Comparison of ENCODE assay signal across 8 cellular contexts in the genomic region with DNA sequence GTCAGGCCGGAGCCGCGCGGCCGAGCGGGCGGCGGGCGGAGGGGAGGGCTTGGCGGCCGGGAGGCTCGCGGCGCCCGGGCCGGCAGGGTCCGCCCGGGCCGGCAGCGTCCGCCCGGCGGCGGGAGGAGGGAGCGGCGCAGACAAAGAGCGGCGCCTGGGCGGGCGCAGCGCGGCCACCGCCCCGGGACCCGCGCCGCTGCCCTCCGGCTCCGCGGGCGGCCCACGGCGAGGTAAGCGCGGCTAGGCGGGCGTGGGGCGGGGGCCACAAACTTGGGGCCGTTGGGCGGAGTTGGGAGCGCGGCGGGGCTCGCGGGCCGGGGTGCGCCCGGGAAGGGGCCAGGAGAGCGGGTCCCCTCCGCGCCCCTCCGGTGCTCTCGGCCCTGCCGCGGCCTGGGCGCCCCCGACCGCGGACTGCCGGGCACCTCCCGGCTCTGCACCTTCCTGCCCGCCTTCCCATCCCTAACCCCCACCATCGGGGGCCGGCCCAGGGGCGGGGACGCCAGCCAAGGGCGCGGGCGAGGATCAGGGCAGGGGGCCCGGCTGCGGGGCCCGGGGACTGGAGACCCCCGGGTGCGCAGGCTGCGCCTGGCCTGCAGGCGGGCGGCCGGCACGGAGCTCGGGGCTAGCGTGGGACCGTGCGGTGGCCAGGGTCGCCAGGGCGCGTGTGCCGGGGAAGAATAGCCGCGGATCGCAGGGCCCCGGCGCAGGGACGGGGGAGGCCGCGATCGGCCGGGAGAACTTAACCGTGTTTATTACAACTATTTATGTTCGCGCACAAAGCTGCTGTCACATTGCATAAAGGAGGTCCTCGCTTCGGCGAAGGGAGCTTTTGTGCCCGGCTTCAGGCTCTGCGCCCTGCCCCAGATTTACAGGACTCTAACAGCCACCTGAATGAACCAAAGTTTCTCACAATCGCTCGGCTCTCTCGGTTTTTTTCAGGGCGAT. TPM values are rescaled to one million over a fixed set of nuclear protein-coding genes. Genes with fewer than 3 reads are reported as not detected.
DNase-seq lines count a peak whose midpoint lies in the region; ATAC-seq, FAIRE-seq and TF ChIP-seq lines count a peak whose summit lies in the region.

A gene (plus strand): TSS at position 4 of the 945 bp plus-strand sequence. CDS start 110,152 bp downstream, outside the sequence.

- DNase-seq in GM10266 (ENCODE audit: extremely low spot score) (peak; percentile 50), HTR-8/SVneo (ENCODE audit: insufficient read length, low spot score) (peak; percentile 24), cortex of kidney (lab: John Stamatoyannopoulos, UW) (no peak)
- no peak for DNase-seq in activated CD4-positive, alpha-beta memory T cell treated with anti-CD3 and anti-CD28 coated beads, Interleukin-2, amount 10 ng/mL, durations not matched to agents 7 days and 5 days

- H3K4me1 ChIP-seq in esophagus (ENCODE audit: control insufficient read depth in 2 of 2, insufficient read depth in 2 of 2, low read length in 1 of 2) (peaks cover 0 to 11% of the 10 kb centered on the region in 2 donors), muscle layer of colon (ENCODE audit: insufficient read depth, low read length) (peaks cover 31% of the 10 kb centered on the region)

- POLR2A ChIA-PET in activated CD4-positive, alpha-beta memory T cell treated with anti-CD3 and anti-CD28 coated beads, Interleukin-2, amount 10 ng/mL, durations not matched to agents 7 days and 5 days (lab: Charles Lee) = interaction anchor here (0.7 to 7.3 kb wide), 27 partner anchors 8 to 448 kb away, joined by 3 to 120 read pairs (median 7); no protein-coding TSS in a partner anchor

- no peaks in the 10 kb centered on the region for H3K27me3 Mint-ChIP-seq in activated CD4-positive, alpha-beta memory T cell treated with anti-CD3 and anti-CD28 coated beads, Interleukin-2, amount 10 ng/mL, durations not matched to agents 7 days and 5 days

- 0 to 1% methylated on average over 86 to 118 of the region's 119 CpGs for WGBS in esophagus, 2 donors

- peaks cover 42% of the 10 kb centered on the region for H3K36me3 Mint-ChIP-seq in activated CD4-positive, alpha-beta memory T cell treated with anti-CD3 and anti-CD28 coated beads, Interleukin-2, amount 10 ng/mL, durations not matched to agents 7 days and 5 days (ENCODE audit: low read depth)

- FAIRE-seq in HTR-8/SVneo (lab: Jason Lieb, UNC) = no peak

- H3K27ac ChIP-seq in esophagus (ENCODE audit: low read depth in 2 of 2, low read length in 1 of 2) = peak within 1 kb of the TSS; percentile 91 to 93
- H3K27ac ChIP-seq in muscle layer of colon (ENCODE audit: low read depth, low read length) = peak within 1 kb of the TSS; percentile 62

- peaks cover 74% of the 10 kb centered on the region for H3K4me1 Mint-ChIP-seq in activated CD4-positive, alpha-beta memory T cell treated with anti-CD3 and anti-CD28 coated beads, Interleukin-2, amount 10 ng/mL, durations not matched to agents 7 days and 5 days

- H3K9me3 ChIP-seq in esophagus (ENCODE audit: control insufficient read depth in 2 of 2, insufficient read depth in 1 of 2, low read depth in 1 of 2, low read length in 1 of 2) (no peaks in the 10 kb centered on the region), muscle layer of colon (ENCODE audit: low read length) (no peaks in the 10 kb centered on the region)

- H3K27me3 ChIP-seq in esophagus (ENCODE audit: control insufficient read depth in 1 of 2, insufficient read depth in 2 of 2, low read length in 2 of 2) = no peaks in the 10 kb centered on the region
- no peaks in the 10 kb centered on the region for H3K27me3 ChIP-seq in muscle layer of colon (ENCODE audit: control insufficient read depth in 1 of 2, insufficient read depth in 2 of 2, low read length in 2 of 2)

- TF ChIP-seq CTCF in GM10266 (IDR thresholded peaks at IDR 0.05; ENCODE audit: control insufficient read depth, insufficient read depth, low read depth, missing control alignments) = no peak

- ATAC-seq in GM21423 (IDR thresholded peaks at IDR 0.05; ENCODE audit: unreplicated experiment) (peak; percentile 9), HG03378 (IDR thresholded peaks at IDR 0.05; ENCODE audit: unreplicated experiment) (no peak)

- H3K9me3 Mint-ChIP-seq in activated CD4-positive, alpha-beta memory T cell treated with anti-CD3 and anti-CD28 coated beads, Interleukin-2, amount 10 ng/mL, durations not matched to agents 7 days and 5 days = no peaks in the 10 kb centered on the region

- H3K36me3 ChIP-seq in esophagus (ENCODE audit: control insufficient read depth in 2 of 2, insufficient read depth in 2 of 2, low read length in 1 of 2) (peaks cover 0 to 2% of the 10 kb centered on the region in 2 donors), muscle layer of colon (ENCODE audit: insufficient read depth, low read length) (no peaks in the 10 kb centered on the region)

- CTCF ChIA-PET in activated CD4-positive, alpha-beta memory T cell treated with anti-CD3 and anti-CD28 coated beads, Interleukin-2, amount 10 ng/mL, durations not matched to agents 7 days and 5 days (lab: Charles Lee) = interaction anchor here (0.8 to 3.4 kb wide), 7 partner anchors 8 to 350 kb away, joined by 3 to 46 read pairs (median 3); no protein-coding TSS in a partner anchor

- peak within 1 kb of the TSS; percentile 73 for H3K9ac ChIP-seq in muscle layer of colon (ENCODE audit: low read length)

- H3K4me3 Mint-ChIP-seq in activated CD4-positive, alpha-beta memory T cell treated with anti-CD3 and anti-CD28 coated beads, Interleukin-2, amount 10 ng/mL, durations not matched to agents 7 days and 5 days = peak within 1 kb of the TSS; percentile 95

- H3K27ac Mint-ChIP-seq in activated CD4-positive, alpha-beta memory T cell treated with anti-CD3 and anti-CD28 coated beads, Interleukin-2, amount 10 ng/mL, durations not matched to agents 7 days and 5 days = peak within 1 kb of the TSS; percentile 90

- H3K4me3 ChIP-seq in esophagus (ENCODE audit: low read depth in 1 of 2, low read length in 2 of 2) = peak within 1 kb of the TSS; percentile 91 to 97
- H3K4me3 ChIP-seq in muscle layer of colon (ENCODE audit: low read depth in 1 of 2, low read length in 2 of 2) = peak within 1 kb of the TSS; percentile 69 to 73

RNA-seq across cellular contexts. Expression of the gene that starts here (rescaled TPM):
- total RNA-seq in activated CD4-positive, alpha-beta memory T cell treated with anti-CD3 and anti-CD28 coated beads, Interleukin-2, amount 10 ng/mL, durations not matched to agents 7 days and 5 days = 10 to 100 TPM; 70.8 to 75.9 TPM
- 10 to 100 TPM; 55.2 to 72.3 TPM for polyA plus RNA-seq in esophagus

Comparison
In these comparisons a context has a peak if more than half of its experiments do, and no peak if none do; other contexts are left out.
1. DNase-seq: peak in GM10266 (single experiment) and HTR-8/SVneo (single experiment); none in activated CD4-positive, alpha-beta memory T cell treated with anti-CD3 and anti-CD28 coated beads, Interleukin-2, amount 10 ng/mL, durations not matched to agents 7 days and 5 days (single experiment) and cortex of kidney (single experiment).